Comparison of ENCODE assay signal across 15 cellular contexts in genomic region chr16:56862776-56863175, GRCh38. TPM values are rescaled to one million over a fixed set of nuclear protein-coding genes. Genes with fewer than 3 reads are reported as not detected.
DNase-seq lines count a peak whose midpoint lies in the region; ATAC-seq and TF ChIP-seq lines count a peak whose summit lies in the region.
"Had no signal": no experiment of that assay in that cellular context is flagged by ENCODE, and none has a peak within 500 bp of the region (broad histone marks: within the 10 kb centered on the region; RNA-seq: fewer than 3 reads in every experiment).

No MANE protein-coding gene starts in this region.

- DNase-seq in CD1c-positive myeloid dendritic cell (ENCODE audit: extremely low spot score) (peak; percentile 39), HL-60 (ENCODE audit: low read depth in 1 of 2, low spot score in 1 of 2) (peak; percentile 39 to 61), SKM-1 treated with dmso at 0.1 percent for 144 hours (lab: John Stamatoyannopoulos, UW; ENCODE audit: unreplicated experiment) (peak; percentile 60), mucosa of descending colon (no peak), cerebellar cortex (ENCODE audit: low spot score) (no peak), HK-2 (ENCODE audit: unreplicated experiment) (no peak)
- DNase-seq in stimulated activated CD4-positive, alpha-beta T cell treated with anti-CD3 and anti-CD28 coated beads, Interleukin-4, amount 100 ng/mL, for 1 hour: no peak
- no peak for DNase-seq in activated naive CD4-positive, alpha-beta T cell (lab: John Stamatoyannopoulos, UW)
- DNase-seq: activated CD4-positive, alpha-beta T cell treated with anti-CD3 and anti-CD28 coated beads, Interleukin-2, amount 50 U/mL, for 1 hour; activated effector memory CD4-positive, alpha-beta T cell treated with Interleukin-2 at 50 U/mL for 16 hours; foreskin melanocyte; Karpas-422; NCI-H2029 treated with DMSO at 0.1 percent for 48 hours; uterus had no signal

- no peak for TF ChIP-seq CTCF in HL-60 (IDR thresholded peaks at IDR 0.05; ENCODE audit: insufficient read depth, low read length)
- TF ChIP-seq CTCF in mucosa of descending colon (IDR thresholded peaks at IDR 0.05): no peak

- H3K27ac ChIP-seq in HL-60 (replicated peaks): no peak overlapping the region
- H3K27ac ChIP-seq: uterus had no signal

- no peaks in the 10 kb centered on the region for H3K36me3 ChIP-seq in mucosa of descending colon (ENCODE audit: low read depth)
- H3K36me3 ChIP-seq: uterus had no signal

- no peaks in the 10 kb centered on the region for H3K4me1 ChIP-seq in mucosa of descending colon (ENCODE audit: low read depth)
- H3K4me1 ChIP-seq: uterus had no signal

- no peaks in the 10 kb centered on the region for H3K27me3 ChIP-seq in HL-60 (ENCODE audit: insufficient read depth, poor library complexity, severe bottlenecking)
- H3K27me3 ChIP-seq: uterus had no signal

- H3K4me3 ChIP-seq in HL-60 (replicated peaks; ENCODE audit: insufficient read depth, low read length): no peak overlapping the region
- H3K4me3 ChIP-seq in mucosa of descending colon: no peak overlapping the region
- H3K4me3 ChIP-seq: uterus had no signal

- H3K9me3 ChIP-seq in mucosa of descending colon: no peaks in the 10 kb centered on the region
- H3K9me3 ChIP-seq: uterus had no signal

- ATAC-seq in mucosa of descending colon: peak; percentile 30

- intact Hi-C loops in mucosa of descending colon (cut with DNase I, micrococcal nuclease): no loop called here

RNA-seq across cellular contexts. Expression of gene SLC12A3, which starts 2.2 kb away (rescaled TPM):
- total RNA-seq in mucosa of descending colon: not detected
- total RNA-seq: bronchial epithelial cell had no signal

Comparison
In these comparisons a context has a peak if more than half of its experiments do, and no peak if none do; other contexts are left out.
1. DNase-seq: peak in CD1c-positive myeloid dendritic cell (single experiment), HL-60 (2 of 2) and SKM-1 treated with dmso at 0.1 percent for 144 hours (single experiment); none in mucosa of descending colon (0 of 3), stimulated activated CD4-positive, alpha-beta T cell treated with anti-CD3 and anti-CD28 coated beads, Interleukin-4, amount 100 ng/mL, for 1 hour (single experiment), activated naive CD4-positive, alpha-beta T cell (0 of 4), cerebellar cortex (single experiment) and HK-2 (single experiment).